In genomic region chr14:72948481-72949138, GRCh38 we compare ENCODE assay signal across 8 cellular contexts. TPM values are rescaled to one million over a fixed set of nuclear protein-coding genes. Genes with fewer than 3 reads are reported as not detected.
A peak's percentile ranks its signal among the peaks of the same experiment; 100 is the strongest.
DNase-seq lines count a peak whose midpoint lies in the region; ATAC-seq, FAIRE-seq and TF ChIP-seq lines count a peak whose summit lies in the region.

No MANE protein-coding gene starts in this region.

- H3K36me3 Mint-ChIP-seq in activated naive CD8-positive, alpha-beta T cell treated with anti-CD3 and anti-CD28 coated beads, Interleukin-2, amount 10 ng/mL, durations not matched to agents 7 days and 5 days, result peaks cover 11% of the 10 kb centered on the region

- DNase-seq in COLO829 (ENCODE audit: low spot score), result peak; percentile 58
- DNase-seq in HTR-8/SVneo (ENCODE audit: insufficient read length, low spot score), result peak; percentile 78
- DNase-seq in activated naive CD8-positive, alpha-beta T cell treated with anti-CD3 and anti-CD28 coated beads, Interleukin-2, amount 10 ng/mL, durations not matched to agents 7 days and 5 days, result peak; percentile 73
- peak; percentile 59 for DNase-seq in left ventricle myocardium inferior
- DNase-seq in retina, result peak; percentile 65

- no peaks in the 10 kb centered on the region for H3K27me3 ChIP-seq in SU-DHL-6 (ENCODE audit: low read length)
- H3K27me3 ChIP-seq in left ventricle myocardium inferior (ENCODE audit: low read depth), result no peaks in the 10 kb centered on the region

- H3K27ac Mint-ChIP-seq in activated naive CD8-positive, alpha-beta T cell treated with anti-CD3 and anti-CD28 coated beads, Interleukin-2, amount 10 ng/mL, durations not matched to agents 7 days and 5 days, result no peak overlapping the region

- ATAC-seq in activated naive CD8-positive, alpha-beta T cell treated with anti-CD3 and anti-CD28 coated beads, Interleukin-2, amount 10 ng/mL, durations not matched to agents 7 days and 5 days (ENCODE audit: low read depth), result no peak
- no peak for ATAC-seq in HG02884 (IDR thresholded peaks at IDR 0.05; ENCODE audit: unreplicated experiment)
- ATAC-seq in GM19397 (IDR thresholded peaks at IDR 0.05; ENCODE audit: unreplicated experiment), result no peak

- peak; percentile 75 for FAIRE-seq in HTR-8/SVneo (lab: Jason Lieb, UNC)

- H3K79me2 ChIP-seq in SU-DHL-6 (ENCODE audit: insufficient read depth, low read length), result no peaks in the 10 kb centered on the region

- no peak overlapping the region for H3K4me3 ChIP-seq in SU-DHL-6 (ENCODE audit: insufficient read depth, low read length, poor library complexity, severe bottlenecking)
- H3K4me3 ChIP-seq in left ventricle myocardium inferior, result no peak overlapping the region

- intact Hi-C loops in left ventricle myocardium inferior (cut with micrococcal nuclease), result no loop called here

- H3K9ac ChIP-seq in SU-DHL-6 (ENCODE audit: low read length), result no peak overlapping the region

- H3K4me1 Mint-ChIP-seq in activated naive CD8-positive, alpha-beta T cell treated with anti-CD3 and anti-CD28 coated beads, Interleukin-2, amount 10 ng/mL, durations not matched to agents 7 days and 5 days, result peaks cover 13% of the 10 kb centered on the region

- no peaks in the 10 kb centered on the region for H3K9me3 ChIP-seq in SU-DHL-6 (ENCODE audit: insufficient read depth, low read length)
- H3K9me3 ChIP-seq in left ventricle myocardium inferior (replicated peaks), result no peaks in the 10 kb centered on the region

- no peaks in the 10 kb centered on the region for H3F3A ChIP-seq in SU-DHL-6 (ENCODE audit: insufficient read depth)

- TF ChIP-seq CTCF in SU-DHL-6 (IDR thresholded peaks at IDR 0.05; ENCODE audit: insufficient read depth, low read length, poor library complexity, severe bottlenecking) (peak; percentile 89), left ventricle myocardium inferior (IDR thresholded peaks at IDR 0.05; ENCODE audit: borderline replicate concordance) (peak; percentile 93)

- H3K27me3 Mint-ChIP-seq in activated naive CD8-positive, alpha-beta T cell treated with anti-CD3 and anti-CD28 coated beads, Interleukin-2, amount 10 ng/mL, durations not matched to agents 7 days and 5 days, result no peaks in the 10 kb centered on the region

- H4K20me1 ChIP-seq in SU-DHL-6 (ENCODE audit: low read depth, low read length), result no peaks in the 10 kb centered on the region

- H2AFZ ChIP-seq in SU-DHL-6 (ENCODE audit: low read depth, low read length, severe bottlenecking), result no peak overlapping the region

- H3K27ac ChIP-seq in SU-DHL-6 (ENCODE audit: low read depth, low read length), result no peak overlapping the region
- H3K27ac ChIP-seq in left ventricle myocardium inferior (replicated peaks), result no peak overlapping the region

- H3K36me3 ChIP-seq in SU-DHL-6 (ENCODE audit: low read length) (0 out of 2 replicates have a peak, but pooled peaks cover 5% of the 10 kb centered on the region), left ventricle myocardium inferior (peaks cover 20% of the 10 kb centered on the region)

- no peak overlapping the region for H3K4me3 Mint-ChIP-seq in activated naive CD8-positive, alpha-beta T cell treated with anti-CD3 and anti-CD28 coated beads, Interleukin-2, amount 10 ng/mL, durations not matched to agents 7 days and 5 days

- no peaks in the 10 kb centered on the region for H3K9me3 Mint-ChIP-seq in activated naive CD8-positive, alpha-beta T cell treated with anti-CD3 and anti-CD28 coated beads, Interleukin-2, amount 10 ng/mL, durations not matched to agents 7 days and 5 days

- H3K9me2 ChIP-seq in SU-DHL-6 (replicated peaks; ENCODE audit: insufficient read depth, low read length), result no peaks in the 10 kb centered on the region

- H3K4me2 ChIP-seq in SU-DHL-6 (ENCODE audit: low read depth, low read length, poor library complexity, severe bottlenecking), result no peak overlapping the region

- H3K4me1 ChIP-seq in left ventricle myocardium inferior, result no peaks in the 10 kb centered on the region

- POLR2A ChIA-PET in activated naive CD8-positive, alpha-beta T cell treated with anti-CD3 and anti-CD28 coated beads, Interleukin-2, amount 10 ng/mL, durations not matched to agents 7 days and 5 days (lab: Charles Lee), result interaction anchor here (0.8 to 1.8 kb wide), 4 partner anchors 15 to 435 kb away, joined by 3 to 5 read pairs (median 4); no protein-coding TSS in a partner anchor

RNA-seq across cellular contexts. Expression of gene DCAF4, which starts 22.3 kb away (rescaled TPM):
- 10 to 100 TPM; 18.3 to 24.6 TPM for total RNA-seq in activated naive CD8-positive, alpha-beta T cell treated with anti-CD3 and anti-CD28 coated beads, Interleukin-2, amount 10 ng/mL, durations not matched to agents 7 days and 5 days
- total RNA-seq in left ventricle myocardium inferior, result 6.9 TPM

RNA-seq across cellular contexts. Expression of gene DPF3, which starts 54.7 kb away (rescaled TPM):
- 1 to 10 TPM; 3.8 to 4.1 TPM for total RNA-seq in activated naive CD8-positive, alpha-beta T cell treated with anti-CD3 and anti-CD28 coated beads, Interleukin-2, amount 10 ng/mL, durations not matched to agents 7 days and 5 days
- 37.7 TPM for total RNA-seq in left ventricle myocardium inferior
